ENCODE assay signal across 1 cellular context in genomic region chr12:122945047-122945592, GRCh38.
TF ChIP-seq lines count a peak whose summit lies in the region.

No MANE protein-coding gene starts in this region.

TF ChIP-seq in K562, 482 proteins besides CTCF, POLR2A, EP300 and RAD21:
- no peak for TF ChIP-seq E2F4 (CRISPR knock-in tag; IDR thresholded peaks at IDR 0.05; ENCODE audit: low read depth)
- TF ChIP-seq HINFP (tag; conservative IDR thresholded peaks at IDR 0.05; ENCODE audit: low read depth): no peak
- no peak for TF ChIP-seq PTTG1 (tag; IDR thresholded peaks at IDR 0.05; ENCODE audit: low read depth)
- peak; percentile 54; the same call in 1 of the 2 replicates for TF ChIP-seq ZNF263 (CRISPR knock-in tag; IDR thresholded peaks at IDR 0.05; ENCODE audit: borderline replicate concordance)
